33 cellular contexts compared by ENCODE assay signal in the genomic region with DNA sequence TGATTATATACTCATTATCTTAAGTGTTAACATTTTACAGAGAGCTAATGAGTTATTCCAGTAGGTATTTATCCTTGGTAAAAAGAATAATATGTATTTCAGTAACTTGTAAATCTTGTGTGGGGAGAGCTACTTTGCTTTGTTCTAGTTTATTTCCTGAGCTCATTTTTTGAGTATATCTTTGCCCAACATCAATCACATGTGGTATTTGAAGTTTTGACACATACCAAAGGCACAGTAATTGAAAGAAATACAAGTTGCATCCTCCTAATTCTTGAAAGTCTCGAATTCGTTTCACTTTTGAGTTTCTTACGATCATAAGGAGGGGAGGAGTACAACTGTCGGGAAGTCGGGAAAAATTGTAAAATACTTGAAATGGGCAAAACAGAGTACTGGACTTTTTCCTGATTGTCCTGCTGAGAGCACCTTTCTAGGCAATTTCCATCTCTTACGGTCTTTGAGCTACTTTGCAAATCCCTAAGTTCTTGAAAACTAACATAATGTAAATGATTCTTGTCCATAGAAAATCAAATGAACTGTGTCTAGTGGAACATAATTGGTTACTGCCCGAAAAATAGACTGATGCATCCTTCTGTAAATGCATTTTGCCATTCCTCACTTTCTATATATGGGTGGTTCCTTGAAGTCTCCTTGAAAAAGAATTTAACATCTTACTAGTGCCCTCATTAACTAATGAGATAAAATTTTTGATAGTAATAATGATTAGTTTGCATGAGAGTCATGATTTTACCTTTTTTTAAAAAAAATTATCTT. TPM values are rescaled to one million over a fixed set of nuclear protein-coding genes. Genes with fewer than 3 reads are reported as not detected.
"Had no signal": no experiment of that assay in that cellular context is flagged by ENCODE, and none has a peak within 500 bp of the region (broad histone marks: within the 10 kb centered on the region; RNA-seq: fewer than 3 reads in every experiment).

No MANE protein-coding gene starts in this region.

- H3K36me3 ChIP-seq: gastrocnemius medialis, pancreas, prostate gland, stomach, thyroid gland, upper lobe of right lung had no signal

- H2AFZ ChIP-seq: hepatocyte had no signal

- H3K4me1 Mint-ChIP-seq: central memory CD8-positive, alpha-beta T cell; T-helper 17 cell had no signal

- H3K79me2 ChIP-seq: hepatocyte had no signal

- H3K27ac Mint-ChIP-seq: activated CD8-positive, alpha-beta memory T cell treated with anti-CD3 and anti-CD28 coated beads, Interleukin-2, amount 10 ng/mL, durations not matched to agents 7 days and 5 days; activated CD8-positive, alpha-beta T cell treated with anti-CD3 and anti-CD28 coated beads, Interleukin-2, amount 10 ng/mL, durations not matched to agents 7 days and 5 days; stimulated activated effector memory CD8-positive, alpha-beta T cell treated with anti-CD3 and anti-CD28 coated beads, Interleukin-12 subunit alpha, Interleukin-12 subunit beta, amount 100 ng/mL, for 72 hours; T-helper 17 cell had no signal

- FAIRE-seq: bronchial epithelial cell, keratinocyte, pancreas had no signal

- H3K27me3 ChIP-seq: hepatocyte, stomach, thyroid gland, upper lobe of right lung had no signal

- H3K4me3 Mint-ChIP-seq: activated CD8-positive, alpha-beta memory T cell treated with anti-CD3 and anti-CD28 coated beads, Interleukin-2, amount 10 ng/mL, durations not matched to agents 7 days and 5 days; activated CD8-positive, alpha-beta T cell treated with anti-CD3 and anti-CD28 coated beads, Interleukin-2, amount 10 ng/mL, durations not matched to agents 7 days and 5 days; central memory CD8-positive, alpha-beta T cell; neural crest cell; stimulated activated effector memory CD8-positive, alpha-beta T cell treated with anti-CD3 and anti-CD28 coated beads, Interleukin-12 subunit alpha, Interleukin-12 subunit beta, amount 100 ng/mL, for 72 hours; T-helper 17 cell had no signal

- H3K36me3 Mint-ChIP-seq: activated CD8-positive, alpha-beta memory T cell treated with anti-CD3 and anti-CD28 coated beads, Interleukin-2, amount 10 ng/mL, durations not matched to agents 7 days and 5 days; stimulated activated effector memory CD8-positive, alpha-beta T cell treated with anti-CD3 and anti-CD28 coated beads, Interleukin-12 subunit alpha, Interleukin-12 subunit beta, amount 100 ng/mL, for 72 hours had no signal

- H3K4me3 ChIP-seq: gastrocnemius medialis, hepatocyte, mucosa of descending colon, pancreas, prostate gland, skin epidermis, stomach, thyroid gland, upper lobe of right lung had no signal

- H3K4me1 ChIP-seq: gastrocnemius medialis, pancreas, prostate gland, stomach, thyroid gland, upper lobe of right lung had no signal

- H3K4me2 ChIP-seq: hepatocyte had no signal

- DNase-seq: activated CD4-positive, alpha-beta T cell treated with anti-CD3 and anti-CD28 coated beads, Interleukin-2, amount 50 U/mL, for 1 hour; activated CD4-positive, CD25-positive, alpha-beta regulatory T cell treated with anti-CD3 and anti-CD28 coated beads, Interleukin-2, amount 50 U/mL, for 72 hours; activated CD8-positive, alpha-beta memory T cell treated with anti-CD3 and anti-CD28 coated beads, Interleukin-2, amount 10 ng/mL, durations not matched to agents 7 days and 5 days; activated CD8-positive, alpha-beta T cell treated with anti-CD3 and anti-CD28 coated beads, Interleukin-2, amount 10 ng/mL, durations not matched to agents 7 days and 5 days; activated naive CD4-positive, alpha-beta T cell; activated T-cell treated with anti-CD3 and anti-CD28 coated beads, Interleukin-2, amount 50 U/mL, for 48 hours; dermis blood vessel endothelial cell; effector CD8-positive, alpha-beta T cell; gastrocnemius medialis; left cardiac atrium; left ventricle myocardium superior; mucosa of descending colon; nucleus accumbens; pancreas; retina; stimulated activated CD4-positive, alpha-beta T cell treated with anti-CD3 and anti-CD28 coated beads, Interleukin-12 subunit alpha, Interleukin-12 subunit beta, amount 100 ng/mL, for 4 hours; stimulated activated CD4-positive, alpha-beta T cell treated with anti-CD3 and anti-CD28 coated beads, Interleukin-4, amount 100 ng/mL, for 24 hours; stomach; T-helper 17 cell; thyroid gland; upper lobe of right lung had no signal

- H3K9me3 ChIP-seq: gastrocnemius medialis, mucosa of descending colon, pancreas, prostate gland, stomach, thyroid gland, upper lobe of right lung had no signal

- H3K27ac ChIP-seq: gastrocnemius medialis, hepatocyte, pancreas, prostate gland, skin epidermis, stomach, thyroid gland, upper lobe of right lung had no signal

- ATAC-seq: activated CD8-positive, alpha-beta memory T cell treated with anti-CD3 and anti-CD28 coated beads, Interleukin-2, amount 10 ng/mL, durations not matched to agents 7 days and 5 days; activated CD8-positive, alpha-beta T cell treated with anti-CD3 and anti-CD28 coated beads, Interleukin-2, amount 10 ng/mL, durations not matched to agents 7 days and 5 days; gastrocnemius medialis; left cardiac atrium; left ventricle myocardium superior; mucosa of descending colon; pancreas; sciatic nerve; stimulated activated effector memory CD8-positive, alpha-beta T cell treated with anti-CD3 and anti-CD28 coated beads, Interleukin-12 subunit alpha, Interleukin-12 subunit beta, amount 100 ng/mL, for 72 hours; T-helper 17 cell; upper lobe of right lung had no signal

- H3K9me3 Mint-ChIP-seq: central memory CD8-positive, alpha-beta T cell; neural crest cell; stimulated activated effector memory CD8-positive, alpha-beta T cell treated with anti-CD3 and anti-CD28 coated beads, Interleukin-12 subunit alpha, Interleukin-12 subunit beta, amount 100 ng/mL, for 72 hours had no signal

RNA-seq across cellular contexts. Expression of gene CLTRN, which starts 20.6 kb away (rescaled TPM):
- total RNA-seq: activated CD8-positive, alpha-beta T cell treated with anti-CD3 and anti-CD28 coated beads, Interleukin-2, amount 10 ng/mL, durations not matched to agents 7 days and 5 days; mesenteric fat pad; myocyte had no signal

RNA-seq across cellular contexts. Expression of gene ACE2, which starts 43.2 kb away (rescaled TPM):
- total RNA-seq: activated CD8-positive, alpha-beta memory T cell treated with anti-CD3 and anti-CD28 coated beads, Interleukin-2, amount 10 ng/mL, durations not matched to agents 7 days and 5 days; activated CD8-positive, alpha-beta T cell treated with anti-CD3 and anti-CD28 coated beads, Interleukin-2, amount 10 ng/mL, durations not matched to agents 7 days and 5 days; bronchial epithelial cell; dermis blood vessel endothelial cell; lung microvascular endothelial cell; myocyte; neural crest cell; sciatic nerve; T-helper 17 cell had no signal
